Comparison of ENCODE assay signal across 19 cellular contexts in the genomic region with DNA sequence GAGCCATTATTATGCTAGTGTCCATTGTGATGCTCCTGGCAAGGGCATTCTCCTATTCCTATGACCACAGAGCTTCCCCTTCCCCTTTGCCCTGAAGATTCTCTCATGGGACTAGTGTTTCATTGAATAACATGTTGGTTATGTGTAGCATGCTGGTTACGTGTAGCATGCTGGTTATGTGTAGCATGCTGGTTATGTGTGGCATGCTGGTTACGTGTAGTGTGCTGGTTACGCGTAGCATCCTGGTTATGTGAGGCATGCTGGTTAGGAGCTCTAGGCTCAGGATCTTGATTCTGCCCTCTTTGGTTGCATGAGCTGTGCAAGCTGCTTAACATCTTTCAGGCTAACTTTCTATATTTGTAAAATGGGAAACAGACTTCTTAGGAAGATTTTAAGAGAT. TPM values are rescaled to one million over a fixed set of nuclear protein-coding genes. Genes with fewer than 3 reads are reported as not detected.
DNase-seq lines count a peak whose midpoint lies in the region; FAIRE-seq and TF ChIP-seq lines count a peak whose summit lies in the region.
"Had no signal": no experiment of that assay in that cellular context is flagged by ENCODE, and none has a peak within 500 bp of the region (broad histone marks: within the 10 kb centered on the region; RNA-seq: fewer than 3 reads in every experiment).

No MANE protein-coding gene starts in this region.

- no peak for TF ChIP-seq POLR2A in suprapubic skin (IDR thresholded peaks at IDR 0.05)

- CTCF ChIA-PET in PC-9 (lab: Charles Lee): interaction anchor here (0.7 kb wide), 1 partner anchor 36 kb away, joined by 5 read pairs; no protein-coding TSS in a partner anchor

- BruUV-seq in PC-9 (replicated peaks; lab: Mats Ljungman, UMichigan): no TSS peak

- H2BK15ac ChIP-seq in mesenchymal stem cell (ENCODE audit: low read depth, poor library complexity, severe bottlenecking): no peak overlapping the region

- FAIRE-seq in HTR-8/SVneo (lab: Jason Lieb, UNC): peak; percentile 33
- FAIRE-seq in urothelium cell line (lab: Jason Lieb, UNC): peak; percentile 76
- FAIRE-seq: G401.6, GM12892 had no signal

- H3K79me1 ChIP-seq in mesenchymal stem cell (replicated peaks; ENCODE audit: low read length, poor library complexity, severe bottlenecking): no peaks in the 10 kb centered on the region

- no peak overlapping the region for H3K27ac ChIP-seq in mesenchymal stem cell (ENCODE audit: low read length, poor library complexity, severe bottlenecking)
- no peak overlapping the region for H3K27ac ChIP-seq in PC-9
- H3K27ac ChIP-seq in suprapubic skin: no peak overlapping the region

- 97% methylated on average over 4 of the region's 4 CpGs for WGBS in mesenchymal stem cell
- WGBS in suprapubic skin: 92% methylated on average over 4 of the region's 4 CpGs

- H3K4me1 ChIP-seq in mesenchymal stem cell (ENCODE audit: control insufficient read depth, insufficient read depth, low read depth, low read length): peaks cover 14% of the 10 kb centered on the region
- H3K4me1 ChIP-seq in PC-9 (replicated peaks; ENCODE audit: insufficient read depth): no peaks in the 10 kb centered on the region
- no peaks in the 10 kb centered on the region for H3K4me1 ChIP-seq in suprapubic skin

- H3K4me2 ChIP-seq in mesenchymal stem cell (ENCODE audit: low read length, poor library complexity, severe bottlenecking) (no peak overlapping the region), PC-9 (no peak overlapping the region)

- no peak overlapping the region for H3K4ac ChIP-seq in mesenchymal stem cell (ENCODE audit: low read depth in 1 of 2, low read length in 2 of 2)

- H3K27me3 ChIP-seq in mesenchymal stem cell (ENCODE audit: control insufficient read depth in 1 of 2, insufficient read depth in 1 of 2, low read length in 2 of 2) (no peaks in the 10 kb centered on the region), PC-9 (ENCODE audit: insufficient read depth, low read depth) (0 out of 2 replicates have a peak, but pooled peaks cover 10% of the 10 kb centered on the region), suprapubic skin (no peaks in the 10 kb centered on the region)

- no peak overlapping the region for H2BK5ac ChIP-seq in mesenchymal stem cell (ENCODE audit: low read depth, low read length, poor library complexity, severe bottlenecking)

- H4K8ac ChIP-seq in mesenchymal stem cell (ENCODE audit: low read length): no peak overlapping the region

- POLR2A ChIA-PET in PC-9 (lab: Charles Lee; ENCODE audit: unreplicated experiment): no interaction called here

- H3K79me2 ChIP-seq in PC-9 (ENCODE audit: low read depth): no peaks in the 10 kb centered on the region

- no peak for TF ChIP-seq EP300 in suprapubic skin (IDR thresholded peaks at IDR 0.05)

- intact Hi-C loops in PC-9 (cut with micrococcal nuclease; ENCODE audit: unreplicated experiment): no loop called here

- no peaks in the 10 kb centered on the region for H3K9me2 ChIP-seq in PC-9 (ENCODE audit: insufficient read depth)

- H2AK5ac ChIP-seq in mesenchymal stem cell (ENCODE audit: low read length, severe bottlenecking): peak overlapping the region; percentile 17

- H4K20me1 ChIP-seq in PC-9 (ENCODE audit: insufficient read depth): no peaks in the 10 kb centered on the region

- TF ChIP-seq CTCF in PC-9 (conservative IDR thresholded peaks at IDR 0.05) (no peak), suprapubic skin (IDR thresholded peaks at IDR 0.05) (no peak)

- H3K9me3 ChIP-seq in mesenchymal stem cell (ENCODE audit: control insufficient read depth, low read length) (no peaks in the 10 kb centered on the region), PC-9 (ENCODE audit: insufficient read depth, low read depth) (no peaks in the 10 kb centered on the region), suprapubic skin (no peaks in the 10 kb centered on the region)
- H3K9me3 ChIP-seq: HAP-1 had no signal

- H2BK12ac ChIP-seq in mesenchymal stem cell (ENCODE audit: low read length in 2 of 2): no peak overlapping the region

- H3K23ac ChIP-seq in mesenchymal stem cell (ENCODE audit: low read length in 2 of 2): no peak overlapping the region

- H3K14ac ChIP-seq in mesenchymal stem cell (ENCODE audit: low read length in 2 of 2): no peak overlapping the region

- H2AFZ ChIP-seq in mesenchymal stem cell (ENCODE audit: low read depth, low read length) (no peak overlapping the region), PC-9 (no peak overlapping the region)

- H3K4me3 ChIP-seq in mesenchymal stem cell (ENCODE audit: insufficient read depth in 1 of 2, low read depth in 1 of 2, low read length in 2 of 2): no peak overlapping the region
- no peak overlapping the region for H3K4me3 ChIP-seq in PC-9
- no peak overlapping the region for H3K4me3 ChIP-seq in suprapubic skin
- H3K4me3 ChIP-seq: HAP-1 had no signal

- no peak overlapping the region for H4K91ac ChIP-seq in mesenchymal stem cell (ENCODE audit: low read length)

- H3K36me3 ChIP-seq in mesenchymal stem cell (ENCODE audit: control insufficient read depth in 1 of 2, insufficient read depth in 2 of 2, low read depth in 1 of 2, low read length in 2 of 2): no peaks in the 10 kb centered on the region
- no peaks in the 10 kb centered on the region for H3K36me3 ChIP-seq in PC-9 (ENCODE audit: low read depth)
- no peaks in the 10 kb centered on the region for H3K36me3 ChIP-seq in suprapubic skin
- H3K36me3 ChIP-seq: HAP-1 had no signal

- H2BK120ac ChIP-seq in mesenchymal stem cell (ENCODE audit: low read depth, low read length): no peak overlapping the region

- DNase-seq in HTR-8/SVneo (ENCODE audit: insufficient read length, low spot score): no peak
- no peak for DNase-seq in mesenchymal stem cell
- no peak for DNase-seq in urothelium cell line (ENCODE audit: low spot score)
- DNase-seq in PC-9: no peak
- DNase-seq in ecto neural progenitor cell (ENCODE audit: low spot score): no peak
- no peak for DNase-seq in suprapubic skin (ENCODE audit: low spot score in 2 of 2)
- DNase-seq: C1 segment of cervical spinal cord; Calu3; CD4-positive, alpha-beta memory T cell; COR-L47; DND-41 had no signal

- H3K18ac ChIP-seq in mesenchymal stem cell (ENCODE audit: low read depth in 1 of 2, low read length in 2 of 2): no peak overlapping the region

- H3F3A ChIP-seq in PC-9 (ENCODE audit: insufficient read depth, low read depth): no peaks in the 10 kb centered on the region

- no peak overlapping the region for H3K9ac ChIP-seq in mesenchymal stem cell (ENCODE audit: low read length)

RNA-seq across cellular contexts. Expression of a gene that starts 46.5 kb away (rescaled TPM):
- polyA plus RNA-seq in mesenchymal stem cell (2013, experiment 1 of 2): not detected
- not detected for polyA plus RNA-seq in mesenchymal stem cell (2013, experiment 2 of 2)
- not detected in 2 replicates for total RNA-seq in PC-9 (2021)
- total RNA-seq in suprapubic skin: not detected
- total RNA-seq: A172; A673; Calu3; CD4-positive, alpha-beta memory T cell; H4; HFFc6 had no signal
- polyA plus RNA-seq: BJ; CD4-positive, alpha-beta memory T cell had no signal
